In the genomic region with DNA sequence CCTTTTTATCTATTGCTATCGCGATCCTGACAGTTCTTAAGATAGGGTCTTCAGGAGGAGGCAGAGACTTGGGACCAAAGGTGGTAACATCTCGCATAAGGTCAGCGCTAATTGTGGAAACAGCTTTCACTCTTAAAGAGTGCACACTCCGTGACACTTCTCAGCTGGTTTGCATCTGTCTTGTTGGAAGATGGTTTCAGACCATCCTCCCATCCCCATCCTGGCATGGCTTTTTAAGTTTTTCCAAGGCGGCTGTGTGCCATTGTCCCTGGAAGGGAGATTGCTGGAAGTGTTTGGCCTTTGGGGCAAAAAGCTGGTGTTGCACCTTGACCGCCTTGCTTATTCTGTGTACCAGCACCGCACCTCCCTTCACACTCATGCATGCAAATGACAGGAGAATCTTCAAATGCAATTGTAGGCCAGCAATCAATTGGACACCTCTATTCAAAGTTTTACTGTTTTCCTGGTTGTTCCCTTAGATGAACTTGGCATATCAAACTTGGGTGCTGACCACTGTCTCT, we compare ENCODE assay signal across 8 cellular contexts. TPM values are rescaled to one million over a fixed set of nuclear protein-coding genes. Genes with fewer than 3 reads are reported as not detected.
DNase-seq lines count a peak whose midpoint lies in the region; ATAC-seq lines count a peak whose summit lies in the region.

No MANE protein-coding gene starts in this region.

- peaks cover 0 to 2% of the 10 kb centered on the region in 2 donors for H3K27me3 Mint-ChIP-seq in CD4-positive, alpha-beta memory T cell

- no peak for ATAC-seq in GM21447 (IDR thresholded peaks at IDR 0.05; ENCODE audit: unreplicated experiment)
- ATAC-seq in HG02759 (IDR thresholded peaks at IDR 0.05; ENCODE audit: unreplicated experiment) = no peak
- no peak for ATAC-seq in GM21529 (IDR thresholded peaks at IDR 0.05; ENCODE audit: unreplicated experiment)

- no peak overlapping the region for H3K23ac ChIP-seq in neuronal stem cell (ENCODE audit: low read depth, low read length, poor library complexity)

- peaks cover 0 to 6% of the 10 kb centered on the region in 2 donors for H3K36me3 Mint-ChIP-seq in CD4-positive, alpha-beta memory T cell

- H3K9ac ChIP-seq in endocrine pancreas (ENCODE audit: control insufficient read depth, insufficient read depth, low read length) = peak overlapping the region; percentile 75
- no peak overlapping the region for H3K9ac ChIP-seq in neuronal stem cell (ENCODE audit: low read depth, low read length, poor library complexity)

- intact Hi-C loops in CD4-positive, alpha-beta memory T cell (cut with micrococcal nuclease) = loop anchor here (2.0 kb wide), 1 partner anchor 206 kb away; no protein-coding TSS in a partner anchor

- no peaks in the 10 kb centered on the region for H3K36me3 ChIP-seq in CD4-positive, alpha-beta memory T cell (ENCODE audit: insufficient read depth, low read length)
- no peaks in the 10 kb centered on the region for H3K36me3 ChIP-seq in endocrine pancreas (ENCODE audit: control insufficient read depth, insufficient read depth, low read length)
- no peaks in the 10 kb centered on the region for H3K36me3 ChIP-seq in neuronal stem cell (replicated peaks in 1 of 2; ENCODE audit: control insufficient read depth in 2 of 2, insufficient read depth in 2 of 2, low read length in 2 of 2)

- H3K4me3 ChIP-seq in CD4-positive, alpha-beta memory T cell (ENCODE audit: low read length in 2 of 2) = peak overlapping the region in 1 of 2 donors; percentile 47
- H3K4me3 ChIP-seq in endocrine pancreas (ENCODE audit: control insufficient read depth, insufficient read depth, low read length) = peak overlapping the region; percentile 76
- peak overlapping the region; percentile 74 to 85 for H3K4me3 ChIP-seq in neuronal stem cell (ENCODE audit: low read length in 2 of 2)

- H3K27me3 ChIP-seq in CD4-positive, alpha-beta memory T cell (ENCODE audit: insufficient read depth, low read length) = no peaks in the 10 kb centered on the region
- H3K27me3 ChIP-seq in endocrine pancreas (ENCODE audit: control insufficient read depth, insufficient read depth, low read length) = no peaks in the 10 kb centered on the region
- no peaks in the 10 kb centered on the region for H3K27me3 ChIP-seq in neuronal stem cell (ENCODE audit: control insufficient read depth in 3 of 3, insufficient read depth in 3 of 3, low read depth in 1 of 3, low read length in 3 of 3)

- H2AK5ac ChIP-seq in neuronal stem cell (ENCODE audit: low read depth, low read length) = no peak overlapping the region

- WGBS in neuronal stem cell (ENCODE audit: extremely low coverage in 2 of 2, insufficient read length in 2 of 2, insufficient replicate concordance in 1 of 2), 2 donors = no CpG with 5 or more reads among the region's 8 CpGs

- no peak overlapping the region for H2BK5ac ChIP-seq in neuronal stem cell (ENCODE audit: low read length)

- H2AFZ ChIP-seq in neuronal stem cell (ENCODE audit: low read length) = no peak overlapping the region

- no peak for DNase-seq in CD4-positive, alpha-beta memory T cell
- peak; percentile 53 for DNase-seq in NCI-H69 (lab: John Stamatoyannopoulos, UW)
- DNase-seq in neuronal stem cell (ENCODE audit: low spot score) = no peak
- DNase-seq in NCI-H748 (lab: John Stamatoyannopoulos, UW; ENCODE audit: unreplicated experiment) = no peak

- H4K91ac ChIP-seq in neuronal stem cell (ENCODE audit: low read depth, low read length, poor library complexity) = no peak overlapping the region

- H4K8ac ChIP-seq in neuronal stem cell (ENCODE audit: low read depth, low read length) = no peak overlapping the region

- H3K4ac ChIP-seq in neuronal stem cell (ENCODE audit: low read length) = no peak overlapping the region

- H3K4me2 ChIP-seq in neuronal stem cell (ENCODE audit: insufficient read depth, low read length, poor library complexity, severe bottlenecking) = peak overlapping the region; percentile 82

- H3K27ac Mint-ChIP-seq in CD4-positive, alpha-beta memory T cell = peak overlapping the region; percentile 4 to 77 (median 60)

- no peak overlapping the region for H2BK120ac ChIP-seq in neuronal stem cell (ENCODE audit: low read depth, low read length)

- peaks cover 43 to 72% (median 54%) of the 10 kb centered on the region in 4 donors for H3K4me1 Mint-ChIP-seq in CD4-positive, alpha-beta memory T cell

- peak overlapping the region; percentile 79 to 85 (median 84) for H3K4me3 Mint-ChIP-seq in CD4-positive, alpha-beta memory T cell

- no peak overlapping the region for H3K14ac ChIP-seq in neuronal stem cell (ENCODE audit: low read length)

- H3K18ac ChIP-seq in neuronal stem cell (ENCODE audit: low read length) = no peak overlapping the region

- no peaks in the 10 kb centered on the region for H3K9me3 ChIP-seq in CD4-positive, alpha-beta memory T cell (ENCODE audit: control insufficient read depth in 1 of 2, low read length in 2 of 2)
- H3K9me3 ChIP-seq in endocrine pancreas (ENCODE audit: control insufficient read depth, low read length) (no peaks in the 10 kb centered on the region), neuronal stem cell (replicated peaks in 1 of 2; ENCODE audit: control insufficient read depth in 2 of 2, insufficient read depth in 1 of 2, low read depth in 1 of 2, low read length in 2 of 2) (no peaks in the 10 kb centered on the region)

- H3K27ac ChIP-seq in CD4-positive, alpha-beta memory T cell (ENCODE audit: low read depth, low read length) = no peak overlapping the region
- H3K27ac ChIP-seq in neuronal stem cell (replicated peaks; ENCODE audit: low read length) = no peak overlapping the region

- POLR2A ChIA-PET in CD4-positive, alpha-beta memory T cell (lab: Charles Lee; ENCODE audit: partially characterized antibody) = interaction anchor here (1.4 kb wide), 1 partner anchor 11 kb away, joined by 3 read pairs; no protein-coding TSS in a partner anchor

- peaks cover 7% of the 10 kb centered on the region for H3K79me1 ChIP-seq in neuronal stem cell (ENCODE audit: low read depth, low read length)

- peaks cover 34% of the 10 kb centered on the region for H3K4me1 ChIP-seq in CD4-positive, alpha-beta memory T cell (ENCODE audit: insufficient read depth, low read length)
- peaks cover 5% of the 10 kb centered on the region for H3K4me1 ChIP-seq in endocrine pancreas (ENCODE audit: control insufficient read depth, insufficient read depth, low read length)
- peaks cover 12 to 13% of the 10 kb centered on the region in 2 donors for H3K4me1 ChIP-seq in neuronal stem cell (ENCODE audit: control insufficient read depth in 2 of 2, insufficient read depth in 1 of 2, low read depth in 1 of 2, low read length in 2 of 2)

- H3K9me3 Mint-ChIP-seq in CD4-positive, alpha-beta memory T cell = no peaks in the 10 kb centered on the region

- H2BK12ac ChIP-seq in neuronal stem cell (ENCODE audit: low read length) = no peak overlapping the region

- H2BK15ac ChIP-seq in neuronal stem cell (ENCODE audit: low read length) = no peak overlapping the region

- CTCF ChIA-PET in CD4-positive, alpha-beta memory T cell (lab: Charles Lee; ENCODE audit: partially characterized antibody) = interaction anchor here (2.2 to 5.6 kb wide), 2 partner anchors 11 to 60 kb away, joined by 6 to 52 read pairs; no protein-coding TSS in a partner anchor

RNA-seq across cellular contexts. Expression of a gene that starts 1.5 kb away (rescaled TPM):
- 10 to 100 TPM; 23.1 to 24.7 TPM for total RNA-seq in CD4-positive, alpha-beta memory T cell
- 1 to 10 TPM in 1 of 2 donors, under 1 TPM in 1; 0.11 to 1.8 TPM for polyA plus RNA-seq in CD4-positive, alpha-beta memory T cell
- 16.3 TPM for polyA plus RNA-seq in neuronal stem cell (2013, experiment 1 of 2)
- polyA plus RNA-seq in neuronal stem cell (2013, experiment 2 of 2) = 16.6 TPM

RNA-seq across cellular contexts. Expression of a gene that starts 9.4 kb away (rescaled TPM):
- under 1 TPM; 0.12 to 0.19 TPM for total RNA-seq in CD4-positive, alpha-beta memory T cell
- polyA plus RNA-seq in CD4-positive, alpha-beta memory T cell = not detected
- 0.03 TPM for polyA plus RNA-seq in neuronal stem cell (2013, experiment 1 of 2)
- 0.04 TPM for polyA plus RNA-seq in neuronal stem cell (2013, experiment 2 of 2)

RNA-seq across cellular contexts. Expression of a gene that starts 56.2 kb away (rescaled TPM):
- total RNA-seq in CD4-positive, alpha-beta memory T cell = 10 to 100 TPM; 17.2 to 17.4 TPM
- polyA plus RNA-seq in CD4-positive, alpha-beta memory T cell = 10 to 100 TPM; 25.3 to 29.4 TPM
- 55.5 TPM for polyA plus RNA-seq in neuronal stem cell (2013, experiment 1 of 2)
- 56.9 TPM for polyA plus RNA-seq in neuronal stem cell (2013, experiment 2 of 2)
